In the genomic region with DNA sequence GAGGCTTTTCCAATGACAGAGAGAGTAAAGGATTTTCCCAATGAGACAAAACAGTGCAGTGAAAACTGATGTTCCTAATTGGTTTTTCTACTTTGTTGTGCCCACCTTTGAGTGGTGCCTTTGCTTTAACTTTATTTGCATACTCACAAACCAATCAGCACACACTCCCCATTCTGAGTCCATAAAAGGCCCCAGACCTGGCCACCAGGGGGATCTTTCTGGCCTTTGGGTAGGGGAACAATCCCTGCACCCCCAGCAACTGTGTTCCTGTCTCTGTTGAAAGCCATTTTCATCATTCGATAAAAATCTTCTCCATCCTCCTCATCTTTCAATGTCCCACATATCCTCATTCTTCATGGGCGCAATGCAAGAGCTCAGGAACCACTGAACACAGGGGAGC, we compare ENCODE assay signal across 15 cellular contexts.
DNase-seq lines count a peak whose midpoint lies in the region; ATAC-seq and TF ChIP-seq lines count a peak whose summit lies in the region.
"Had no signal": no experiment of that assay in that cellular context is flagged by ENCODE, and none has a peak within 500 bp of the region (broad histone marks: within the 10 kb centered on the region; RNA-seq: fewer than 3 reads in every experiment).

No MANE protein-coding gene starts in this region.

- no peak overlapping the region for H4K5ac ChIP-seq in H9 (ENCODE audit: insufficient read length, low read depth, low read length)

- no peak overlapping the region for H4K8ac ChIP-seq in H9 (replicated peaks; ENCODE audit: insufficient read length, low read depth, low read length)

- in situ Hi-C loops in brain microvascular endothelial cell (cut with HindIII; ENCODE audit: low pct_ligation_motif_present, low sequenced_read_pairs) = no loop called here

- H3K36me3 ChIP-seq in brain microvascular endothelial cell (replicated peaks) (no peaks in the 10 kb centered on the region), neural progenitor cell (no peaks in the 10 kb centered on the region)
- H3K36me3 ChIP-seq: BLaER1 had no signal

- no CpG with 5 or more reads among the region's 2 CpGs for WGBS in H9 (ENCODE audit: extremely low coverage, insufficient read length, low lambda C conversion rate)

- H2BK15ac ChIP-seq in H9 (ENCODE audit: low read depth, low read length) = no peak overlapping the region

- no peaks in the 10 kb centered on the region for H3K79me2 ChIP-seq in H9 (ENCODE audit: insufficient read depth, low read length)
- H3K79me2 ChIP-seq in neural progenitor cell (ENCODE audit: low read depth) = no peaks in the 10 kb centered on the region

- H2AFZ ChIP-seq in H9 (ENCODE audit: low read length) = no peak overlapping the region
- no peak overlapping the region for H2AFZ ChIP-seq in neural progenitor cell (replicated peaks)
- H2AFZ ChIP-seq: GM23248 had no signal

- H3K9ac ChIP-seq in H9 (ENCODE audit: extremely low read depth, insufficient read length, low read length) (no peak overlapping the region), neural progenitor cell (no peak overlapping the region)
- H3K9ac ChIP-seq: BLaER1, GM23248 had no signal

- no peak overlapping the region for H4K91ac ChIP-seq in H9 (ENCODE audit: insufficient read length, low read depth, low read length)

- no peaks in the 10 kb centered on the region; the same call in 1 of the 2 replicates for H3K4me1 ChIP-seq in H9 (ENCODE audit: insufficient read depth, low read length)
- H3K4me1 ChIP-seq in neural progenitor cell = no peaks in the 10 kb centered on the region
- H3K4me1 ChIP-seq: A549, BLaER1 had no signal

- H3K4me3 Mint-ChIP-seq in H9 = no peak overlapping the region
- no peak overlapping the region for H3K4me3 Mint-ChIP-seq in neural progenitor cell
- H3K4me3 Mint-ChIP-seq: CD4-positive, alpha-beta T cell had no signal

- H3K36me3 Mint-ChIP-seq in H9 (ENCODE audit: insufficient read depth in 1 of 3, low read depth in 3 of 3) (no peaks in the 10 kb centered on the region), neural progenitor cell (no peaks in the 10 kb centered on the region)

- no peak overlapping the region for H3K4me2 ChIP-seq in H9 (ENCODE audit: insufficient read depth, insufficient read length, low read length)
- H3K4me2 ChIP-seq in neural progenitor cell = no peak overlapping the region
- H3K4me2 ChIP-seq: A549, BLaER1 had no signal

- H3K4me1 Mint-ChIP-seq in H9 = peaks cover 7 to 11% of the 10 kb centered on the region in 2 experiments
- peaks cover 5% of the 10 kb centered on the region for H3K4me1 Mint-ChIP-seq in neural progenitor cell

- H3K4ac ChIP-seq in H9 (ENCODE audit: low read depth, low read length) = no peak overlapping the region

- H3K18ac ChIP-seq in H9 (ENCODE audit: insufficient read length, low read depth, low read length) = no peak overlapping the region

- no peaks in the 10 kb centered on the region for H4K20me1 ChIP-seq in H9 (ENCODE audit: control insufficient read depth, insufficient read depth, insufficient read length)
- no peaks in the 10 kb centered on the region for H4K20me1 ChIP-seq in neural progenitor cell (ENCODE audit: low read depth)
- H4K20me1 ChIP-seq: BLaER1 had no signal

- H2AK5ac ChIP-seq in H9 (ENCODE audit: insufficient read length, low read length) = no peak overlapping the region

- no peak overlapping the region for H3K27ac ChIP-seq in C4-2B
- no peak overlapping the region for H3K27ac ChIP-seq in H9 (ENCODE audit: insufficient read length, low read depth, low read length)
- H3K27ac ChIP-seq in brain microvascular endothelial cell = no peak overlapping the region
- H3K27ac ChIP-seq in neural progenitor cell = no peak overlapping the region
- H3K27ac ChIP-seq: A549, BLaER1, GM23248, HL-60 had no signal

- H3K27me3 Mint-ChIP-seq in H9 (ENCODE audit: low read depth) = no peaks in the 10 kb centered on the region
- no peaks in the 10 kb centered on the region for H3K27me3 Mint-ChIP-seq in neural progenitor cell (ENCODE audit: insufficient read depth, low read depth)

- H2BK5ac ChIP-seq in H9 (ENCODE audit: insufficient read length, low read length) = no peak overlapping the region

- no peaks in the 10 kb centered on the region for H3K79me1 ChIP-seq in H9 (ENCODE audit: insufficient read depth, low read depth, low read length, poor library complexity, severe bottlenecking)

- H3K4me3 ChIP-seq in brain microvascular endothelial cell (ENCODE audit: low read depth, low read length) (no peak overlapping the region), neural progenitor cell (no peak overlapping the region)
- H3K4me3 ChIP-seq: A549, BLaER1, GM23248 had no signal

- no peaks in the 10 kb centered on the region for H3K23me2 ChIP-seq in H9 (ENCODE audit: insufficient read length, low read depth, low read length, poor library complexity, severe bottlenecking)

- H3K27me3 ChIP-seq in H9 (ENCODE audit: insufficient read depth, low read length) (no peaks in the 10 kb centered on the region), brain microvascular endothelial cell (replicated peaks) (no peaks in the 10 kb centered on the region), neural progenitor cell (no peaks in the 10 kb centered on the region)
- H3K27me3 ChIP-seq: BLaER1 had no signal

- H3K27ac Mint-ChIP-seq in H9 (no peak overlapping the region), neural progenitor cell (no peak overlapping the region)
- H3K27ac Mint-ChIP-seq: CD4-positive, alpha-beta T cell had no signal

- no peak for ATAC-seq in HG02870 (IDR thresholded peaks at IDR 0.05; ENCODE audit: unreplicated experiment)
- no peak for ATAC-seq in GM19395 (IDR thresholded peaks at IDR 0.05; ENCODE audit: unreplicated experiment)
- ATAC-seq: A549 had no signal

- no peak overlapping the region for H2BK12ac ChIP-seq in H9 (ENCODE audit: insufficient read length, low read depth, low read length)

- no peak overlapping the region for H3T11ph ChIP-seq in H9 (ENCODE audit: low read length)

- DNase-seq in H9 (no peak), brain microvascular endothelial cell (no peak), neural progenitor cell (ENCODE audit: low spot score) (no peak), NCI-H1105 treated with DMSO at 0.1 percent for 48 hours (lab: John Stamatoyannopoulos, UW) (no peak)
- DNase-seq: Calu3; CD4-positive, alpha-beta T cell; DMS 273 treated with DMSO at 0.1 percent for 48 hours; GM23248; HCEC 1CT had no signal

- H2BK120ac ChIP-seq in H9 (ENCODE audit: low read depth, low read length, poor library complexity, severe bottlenecking) = no peak overlapping the region

- H3K9me3 ChIP-seq in H9 (ENCODE audit: control insufficient read depth, low read depth, low read length) = no peaks in the 10 kb centered on the region
- no peaks in the 10 kb centered on the region for H3K9me3 ChIP-seq in neural progenitor cell (ENCODE audit: low read depth)
- H3K9me3 ChIP-seq: A549, BLaER1 had no signal

- no peak overlapping the region for H3K23ac ChIP-seq in H9 (ENCODE audit: insufficient read length, low read depth, low read length)

- TF ChIP-seq CTCF in C4-2B (conservative IDR thresholded peaks at IDR 0.05) (peak; percentile 35), H9 (conservative IDR thresholded peaks at IDR 0.05) (peak; percentile 53), brain microvascular endothelial cell (IDR thresholded peaks at IDR 0.05; ENCODE audit: low read depth, low read length, missing control alignments) (peak; percentile 24), neural progenitor cell (IDR thresholded peaks at IDR 0.05) (peak; percentile 19)

- no peak overlapping the region for H2BK20ac ChIP-seq in H9 (ENCODE audit: low read depth, low read length, poor library complexity, severe bottlenecking)

- no peaks in the 10 kb centered on the region for H3F3A ChIP-seq in neural progenitor cell (ENCODE audit: low read depth)

- no peak overlapping the region for H3K14ac ChIP-seq in H9 (ENCODE audit: insufficient read depth, low read length)

- peaks cover 0 to 3% of the 10 kb centered on the region in 2 experiments; a peak in 1 of 5 replicates for H3K9me3 Mint-ChIP-seq in H9
- no peaks in the 10 kb centered on the region for H3K9me3 Mint-ChIP-seq in neural progenitor cell

- H3K56ac ChIP-seq in H9 (ENCODE audit: insufficient read length, low read depth, low read length) = no peak overlapping the region
